32 cellular contexts compared by ENCODE assay signal in the genomic region with DNA sequence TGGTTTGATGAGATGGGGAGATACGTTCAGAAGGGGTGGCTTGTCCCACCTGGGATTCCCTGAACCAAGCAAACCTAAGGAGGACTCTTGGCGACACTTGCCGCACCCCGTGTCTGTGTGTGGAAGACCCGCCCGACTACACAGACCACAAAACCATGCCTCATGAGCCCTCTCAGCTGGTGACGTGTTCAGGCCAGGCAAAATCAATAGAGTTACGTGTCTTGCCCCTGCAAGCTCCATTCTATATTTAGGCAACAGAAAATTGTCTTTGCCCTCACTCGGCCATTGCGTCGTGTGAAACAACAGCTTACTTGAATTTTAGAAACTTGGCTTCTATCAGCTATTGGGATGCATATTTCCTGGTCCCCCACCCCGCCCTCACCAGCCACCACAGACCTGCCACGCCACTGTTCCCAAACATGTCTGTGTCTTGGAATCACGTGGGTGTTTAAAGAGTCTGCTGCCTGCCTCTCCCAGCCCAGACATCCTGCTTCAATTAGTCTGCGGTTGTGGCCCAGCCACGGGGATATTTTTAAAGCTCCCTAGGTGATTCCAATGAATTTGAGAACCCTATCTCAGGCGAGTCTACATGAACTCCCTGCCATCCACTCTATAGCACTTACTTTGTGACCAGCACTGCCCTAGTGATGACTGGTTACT.
DNase-seq lines count a peak whose midpoint lies in the region; ATAC-seq, FAIRE-seq and TF ChIP-seq lines count a peak whose summit lies in the region.
"Had no signal": no experiment of that assay in that cellular context is flagged by ENCODE, and none has a peak within 500 bp of the region (broad histone marks: within the 10 kb centered on the region; RNA-seq: fewer than 3 reads in every experiment).

No MANE protein-coding gene starts in this region.

- ATAC-seq in esophagus mucosa (peak; percentile 53), GM21737 (IDR thresholded peaks at IDR 0.05; ENCODE audit: unreplicated experiment) (no peak), pancreas (no peak)
- ATAC-seq: stimulated activated naive CD8-positive, alpha-beta T cell treated with anti-CD3 and anti-CD28 coated beads, Interleukin-15, amount 100 ng/mL, for 72 hours had no signal

- H3K4me1 ChIP-seq in pancreas = no peaks in the 10 kb centered on the region
- H3K4me1 ChIP-seq: Peyer's patch, prostate gland, SJCRH30, transverse colon had no signal

- H3K4me3 ChIP-seq in NB4 (ENCODE audit: low read depth, low read length) (no peak overlapping the region), pancreas (no peak overlapping the region)
- H3K4me3 ChIP-seq: cardiac muscle cell, Peyer's patch, prostate gland, SJCRH30, transverse colon had no signal

- no peaks in the 10 kb centered on the region for H3K9me3 ChIP-seq in pancreas
- H3K9me3 ChIP-seq: prostate gland, SJCRH30 had no signal

- peak; percentile 37 for DNase-seq in A172 (ENCODE audit: low spot score)
- peak; percentile 71 for DNase-seq in EH (ENCODE audit: low read depth)
- DNase-seq in NB4 (ENCODE audit: low read depth) = peak; percentile 28
- DNase-seq in mucosa of gallbladder (ENCODE audit: low spot score) = no peak
- DNase-seq in pancreas = no peak
- no peak for DNase-seq in CD14-positive monocyte (ENCODE audit: low spot score)
- DNase-seq: activated CD4-positive, alpha-beta T cell treated with anti-CD3 and anti-CD28 coated beads for 4 hours; activated CD8-positive, alpha-beta memory T cell treated with anti-CD3 and anti-CD28 coated beads for 24 hours; activated naive CD4-positive, alpha-beta T cell treated with anti-CD3 and anti-CD28 coated beads, Interleukin-2, amount 10 ng/mL, durations not matched to agents 7 days and 5 days; activated T-cell treated with anti-CD3 and anti-CD28 coated beads, Interleukin-2, amount 50 U/mL, for 24 hours; amygdala; dermis blood vessel endothelial cell; EL; head of caudate nucleus; NCI-H1048; NCI-H187; NCI-H526; Peyer's patch; SJCRH30; stimulated activated naive CD8-positive, alpha-beta T cell treated with anti-CD3 and anti-CD28 coated beads, Interleukin-15, amount 100 ng/mL, for 72 hours; T-helper 1 cell; transverse colon had no signal

- H3K36me3 Mint-ChIP-seq in CD14-positive monocyte = no peaks in the 10 kb centered on the region
- H3K36me3 Mint-ChIP-seq: activated naive CD4-positive, alpha-beta T cell treated with anti-CD3 and anti-CD28 coated beads, Interleukin-2, amount 10 ng/mL, durations not matched to agents 7 days and 5 days had no signal

- H3K27ac ChIP-seq in pancreas = no peak overlapping the region
- H3K27ac ChIP-seq: C4-2B, cardiac muscle cell, KMS-11, Peyer's patch, prostate gland, SJCRH30, transverse colon had no signal

- H3K9me3 Mint-ChIP-seq in CD14-positive monocyte = peaks cover 0 to 15% (median 7%) of the 10 kb centered on the region in 7 donors

- no peak overlapping the region for H3K27ac Mint-ChIP-seq in CD14-positive monocyte
- H3K27ac Mint-ChIP-seq: activated naive CD4-positive, alpha-beta T cell treated with anti-CD3 and anti-CD28 coated beads, Interleukin-2, amount 10 ng/mL, durations not matched to agents 7 days and 5 days; activated T-cell treated with anti-CD3 and anti-CD28 coated beads, Interleukin-2, amount 50 U/mL, for 24 hours; stimulated activated naive CD8-positive, alpha-beta T cell treated with anti-CD3 and anti-CD28 coated beads, Interleukin-15, amount 100 ng/mL, for 72 hours had no signal

- no peak for TF ChIP-seq POLR2A in NB4 (IDR thresholded peaks at IDR 0.05; ENCODE audit: extremely low read depth, insufficient read length)

- H3K27me3 ChIP-seq in pancreas = no peaks in the 10 kb centered on the region
- H3K27me3 ChIP-seq: cardiac muscle cell, Peyer's patch, SJCRH30, transverse colon had no signal

- no peak for TF ChIP-seq CTCF in NB4 (IDR thresholded peaks at IDR 0.05; ENCODE audit: low read depth, low read length)
- no peak for TF ChIP-seq CTCF in pancreas (IDR thresholded peaks at IDR 0.05)
- TF ChIP-seq CTCF in CD14-positive monocyte (IDR thresholded peaks at IDR 0.05) = no peak

- H3K4me3 Mint-ChIP-seq in CD14-positive monocyte = no peak overlapping the region
- H3K4me3 Mint-ChIP-seq: activated naive CD4-positive, alpha-beta T cell treated with anti-CD3 and anti-CD28 coated beads, Interleukin-2, amount 10 ng/mL, durations not matched to agents 7 days and 5 days; activated T-cell treated with anti-CD3 and anti-CD28 coated beads, Interleukin-2, amount 50 U/mL, for 24 hours; stimulated activated naive CD8-positive, alpha-beta T cell treated with anti-CD3 and anti-CD28 coated beads, Interleukin-15, amount 100 ng/mL, for 72 hours had no signal

- no peaks in the 10 kb centered on the region for H3K4me1 Mint-ChIP-seq in CD14-positive monocyte
- H3K4me1 Mint-ChIP-seq: activated naive CD4-positive, alpha-beta T cell treated with anti-CD3 and anti-CD28 coated beads, Interleukin-2, amount 10 ng/mL, durations not matched to agents 7 days and 5 days; stimulated activated naive CD8-positive, alpha-beta T cell treated with anti-CD3 and anti-CD28 coated beads, Interleukin-15, amount 100 ng/mL, for 72 hours had no signal

- FAIRE-seq in pancreas (lab: Jason Lieb, UNC) = no peak
- FAIRE-seq: A204.1, D721Med, endometrium, HTR-8/SVneo had no signal

- H3K36me3 ChIP-seq in pancreas = no peaks in the 10 kb centered on the region
- H3K36me3 ChIP-seq: cardiac muscle cell, Peyer's patch, prostate gland, SJCRH30, transverse colon had no signal

- intact Hi-C loops in pancreas (cut with DNase I) (no loop called here), CD14-positive monocyte (cut with micrococcal nuclease) (no loop called here)

- WGBS in pancreas, 2 donors = 83 to 89% methylated on average over 17 of the region's 17 CpGs

- peaks cover 0 to under 1% (median 0%) of the 10 kb centered on the region in 3 donors for H3K27me3 Mint-ChIP-seq in CD14-positive monocyte (ENCODE audit: low read depth in 3 of 3)

Comparison
In these comparisons a context has a peak if more than half of its experiments do, and no peak if none do; other contexts are left out.
1. DNase-seq: peak in A172 (single experiment), EH (single experiment) and NB4 (single experiment); none in mucosa of gallbladder (single experiment), pancreas (0 of 6) and CD14-positive monocyte (single experiment).